In the genomic region with DNA sequence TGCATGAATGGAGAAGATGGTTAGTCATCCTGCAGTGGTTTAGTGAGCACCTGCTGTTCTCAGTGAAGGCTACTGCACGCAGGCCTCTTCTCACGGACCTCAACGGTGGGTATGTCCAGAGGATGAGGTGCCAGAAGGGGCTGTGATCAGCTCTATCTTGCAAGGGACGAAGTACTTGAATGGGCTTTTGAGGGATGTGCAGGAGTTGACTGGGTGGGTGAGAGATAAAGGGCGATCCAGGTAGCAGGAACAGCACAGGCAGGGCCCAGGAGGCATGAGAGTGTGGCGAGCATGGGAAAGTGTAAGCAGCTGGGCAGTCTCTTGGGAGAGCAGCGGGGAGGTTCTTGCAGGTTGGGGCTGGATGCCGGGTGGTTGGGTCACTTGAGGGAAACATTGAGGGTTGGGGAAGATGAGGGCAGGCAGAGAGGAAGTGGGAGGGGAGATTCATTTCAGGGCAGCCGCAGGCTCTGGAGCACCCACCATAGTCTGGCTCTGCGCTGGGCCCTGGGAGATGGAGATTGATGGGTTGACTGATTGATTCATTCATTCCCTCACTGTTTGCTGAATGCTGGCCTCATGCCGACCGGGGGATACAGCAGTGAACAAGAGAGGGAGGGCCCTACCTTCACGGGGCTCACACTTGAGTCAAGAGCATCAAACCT, we compare ENCODE assay signal across 9 cellular contexts.
A peak's percentile ranks its signal among the peaks of the same experiment; 100 is the strongest.
DNase-seq lines count a peak whose midpoint lies in the region; ATAC-seq and TF ChIP-seq lines count a peak whose summit lies in the region.
"Had no signal": no experiment of that assay in that cellular context is flagged by ENCODE, and none has a peak within 500 bp of the region (broad histone marks: within the 10 kb centered on the region; RNA-seq: fewer than 3 reads in every experiment).

No MANE protein-coding gene starts in this region.

- no peaks in the 10 kb centered on the region for H3K9me3 ChIP-seq in T-helper 17 cell (ENCODE audit: control insufficient read depth, low read length, poor library complexity, severe bottlenecking)

- no peak overlapping the region for H3K27ac Mint-ChIP-seq in T-helper 17 cell
- H3K27ac Mint-ChIP-seq: activated naive CD8-positive, alpha-beta T cell had no signal

- H3K4me3 Mint-ChIP-seq in T-helper 17 cell = no peak overlapping the region
- H3K4me3 Mint-ChIP-seq: activated naive CD8-positive, alpha-beta T cell had no signal

- TF ChIP-seq CTCF in fibroblast of villous mesenchyme (IDR thresholded peaks at IDR 0.05; ENCODE audit: insufficient read depth, low read depth, low read length) = no peak

- ATAC-seq in GM18499 (IDR thresholded peaks at IDR 0.05; ENCODE audit: insufficient read depth, unreplicated experiment) = peak; percentile 55
- ATAC-seq in GM21528 (IDR thresholded peaks at IDR 0.05; ENCODE audit: low FRiP score, unreplicated experiment) = peak; percentile 83
- peak; percentile 63 for ATAC-seq in HG03521 (IDR thresholded peaks at IDR 0.05; ENCODE audit: unreplicated experiment)
- no peak for ATAC-seq in T-helper 17 cell

- H3K4me3 ChIP-seq in fibroblast of villous mesenchyme (ENCODE audit: low read depth, low read length) = no peak overlapping the region

- H3K27me3 Mint-ChIP-seq in T-helper 17 cell = peaks cover 10% of the 10 kb centered on the region

- DNase-seq in fibroblast of villous mesenchyme (ENCODE audit: low read depth) (peak; percentile 42), T-helper 9 cell (no peak), T-helper 17 cell (no peak), HUDEP-2 (lab: John Stamatoyannopoulos, UW; ENCODE audit: unreplicated experiment in 76 of 76) (no peak), NCI-H2227 treated with DMSO at 0.1 percent for 48 hours (lab: John Stamatoyannopoulos, UW) (no peak)

- peaks cover 2% of the 10 kb centered on the region for H3K36me3 Mint-ChIP-seq in T-helper 17 cell (ENCODE audit: low read depth)
- H3K36me3 Mint-ChIP-seq: activated naive CD8-positive, alpha-beta T cell had no signal

- H3K4me1 Mint-ChIP-seq in T-helper 17 cell = peaks cover 6% of the 10 kb centered on the region
